In the genomic region with DNA sequence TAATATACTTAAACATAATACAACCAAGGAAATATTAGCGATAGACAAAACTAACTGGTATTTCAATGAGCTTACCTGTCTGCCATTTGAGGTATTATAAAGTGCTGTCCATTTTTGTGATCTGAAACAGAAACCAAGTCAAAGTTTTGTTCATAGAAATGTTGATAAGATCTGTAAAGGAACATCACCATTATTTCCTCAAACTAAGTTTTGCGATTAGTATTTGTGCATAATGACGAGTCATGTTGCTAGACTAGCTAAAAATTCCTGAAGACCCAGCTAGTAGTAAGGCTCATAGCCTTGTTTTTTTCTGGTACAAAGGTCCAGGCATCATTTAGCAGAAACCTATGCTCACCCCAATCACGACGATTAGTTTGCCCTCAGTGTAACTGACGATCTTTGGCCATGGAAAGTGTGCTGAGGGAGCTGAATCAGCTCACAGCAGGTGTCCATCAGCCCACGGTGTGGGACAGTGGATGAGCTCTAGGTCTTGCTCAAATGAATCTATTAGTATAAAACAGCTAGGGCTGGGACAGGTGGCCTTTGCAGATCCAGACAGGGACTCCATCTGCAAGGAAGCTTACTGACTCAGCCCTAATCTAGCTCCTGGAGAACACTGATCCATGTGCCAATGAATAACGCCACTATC, we compare ENCODE assay signal across 14 cellular contexts. TPM values are rescaled to one million over a fixed set of nuclear protein-coding genes. Genes with fewer than 3 reads are reported as not detected.
A peak's percentile ranks its signal among the peaks of the same experiment; 100 is the strongest.
DNase-seq lines count a peak whose midpoint lies in the region; ATAC-seq and TF ChIP-seq lines count a peak whose summit lies in the region.
"Had no signal": no experiment of that assay in that cellular context is flagged by ENCODE, and none has a peak within 500 bp of the region (broad histone marks: within the 10 kb centered on the region; RNA-seq: fewer than 3 reads in every experiment).

No MANE protein-coding gene starts in this region.

- H3K4me1 Mint-ChIP-seq in activated CD4-positive, alpha-beta T cell treated with anti-CD3 and anti-CD28 coated beads, Interleukin-2, amount 10 ng/mL, durations not matched to agents 24 days and 14 days: peaks cover 22% of the 10 kb centered on the region

- no peak for ATAC-seq in HG02852 (IDR thresholded peaks at IDR 0.05; ENCODE audit: unreplicated experiment)
- no peak for ATAC-seq in HG03159 (IDR thresholded peaks at IDR 0.05; ENCODE audit: unreplicated experiment)
- ATAC-seq: upper lobe of right lung had no signal

- no peaks in the 10 kb centered on the region for H3K27me3 ChIP-seq in Peyer's patch
- H3K27me3 ChIP-seq in effector memory CD4-positive, alpha-beta T cell (replicated peaks; ENCODE audit: control insufficient read depth, insufficient read depth, low read length, poor library complexity, severe bottlenecking): no peaks in the 10 kb centered on the region
- H3K27me3 ChIP-seq: upper lobe of right lung had no signal

- peak overlapping the region in 1 of 4 donors; percentile 27 for H3K4me3 ChIP-seq in Peyer's patch
- H3K4me3 ChIP-seq in effector memory CD4-positive, alpha-beta T cell (ENCODE audit: insufficient read depth, low read depth, low read length, poor library complexity, severe bottlenecking): peak overlapping the region; percentile 29
- H3K4me3 ChIP-seq: upper lobe of right lung had no signal

- TF ChIP-seq CTCF in Peyer's patch (IDR thresholded peaks at IDR 0.05): no peak

- TF ChIP-seq POLR2A in Peyer's patch (IDR thresholded peaks at IDR 0.05): no peak

- H3K36me3 ChIP-seq in Peyer's patch: peaks cover 0 to 48% (median 0%) of the 10 kb centered on the region in 3 donors
- H3K36me3 ChIP-seq in effector memory CD4-positive, alpha-beta T cell (ENCODE audit: control insufficient read depth, insufficient read depth, low read length): peaks cover 46% of the 10 kb centered on the region

- H3K9me3 ChIP-seq in Peyer's patch: no peaks in the 10 kb centered on the region
- H3K9me3 ChIP-seq in effector memory CD4-positive, alpha-beta T cell (ENCODE audit: control insufficient read depth, low read length): no peaks in the 10 kb centered on the region
- H3K9me3 ChIP-seq: upper lobe of right lung had no signal

- H3K27me3 Mint-ChIP-seq in activated CD4-positive, alpha-beta T cell treated with anti-CD3 and anti-CD28 coated beads, Interleukin-2, amount 10 ng/mL, durations not matched to agents 24 days and 14 days: no peaks in the 10 kb centered on the region
- H3K27me3 Mint-ChIP-seq: dendritic cell treated with granulocyte-macrophage colony-stimulating factor and Interleukin-4, amounts not matched to agents 40 ng/mL and 50 ng/mL, for 4 days had no signal

- H3K27ac ChIP-seq in Peyer's patch: peak overlapping the region; percentile 42 to 79 (median 61)
- peak overlapping the region; percentile 56 for H3K27ac ChIP-seq in effector memory CD4-positive, alpha-beta T cell (ENCODE audit: insufficient read depth, low read length, poor library complexity, severe bottlenecking)
- H3K27ac ChIP-seq: upper lobe of right lung had no signal

- DNase-seq in activated CD4-positive, alpha-beta T cell treated with anti-CD3 and anti-CD28 coated beads, Interleukin-2, amount 10 ng/mL, durations not matched to agents 24 days and 14 days: no peak
- no peak for DNase-seq in activated CD4-positive, alpha-beta T cell treated with anti-CD3 and anti-CD28 coated beads, Interleukin-2, amount 50 U/mL, for 48 hours
- peak in 1 of 3 donors; percentile 68 for DNase-seq in Peyer's patch
- DNase-seq in effector memory CD4-positive, alpha-beta T cell: no peak
- peak; percentile 17 for DNase-seq in renal cortical epithelial cell (ENCODE audit: low read depth)
- no peak for DNase-seq in NCI-H526 treated with DMSO at 0.1 percent for 48 hours (lab: John Stamatoyannopoulos, UW)
- DNase-seq: DMS53; islet precursor cell; SHP77; stimulated activated CD4-positive, alpha-beta T cell treated with anti-CD3 and anti-CD28 coated beads, Interleukin-12 subunit alpha, Interleukin-12 subunit beta, amount 100 ng/mL, for 4 hours; upper lobe of right lung had no signal

- peaks cover 55% of the 10 kb centered on the region for H3K36me3 Mint-ChIP-seq in activated CD4-positive, alpha-beta T cell treated with anti-CD3 and anti-CD28 coated beads, Interleukin-2, amount 10 ng/mL, durations not matched to agents 24 days and 14 days (ENCODE audit: low read depth)

- H3K9me3 Mint-ChIP-seq in activated CD4-positive, alpha-beta T cell treated with anti-CD3 and anti-CD28 coated beads, Interleukin-2, amount 10 ng/mL, durations not matched to agents 24 days and 14 days: no peaks in the 10 kb centered on the region
- H3K9me3 Mint-ChIP-seq: dendritic cell treated with granulocyte-macrophage colony-stimulating factor and Interleukin-4, amounts not matched to agents 40 ng/mL and 50 ng/mL, for 4 days had no signal

- peak overlapping the region; percentile 44 for H3K4me3 Mint-ChIP-seq in activated CD4-positive, alpha-beta T cell treated with anti-CD3 and anti-CD28 coated beads, Interleukin-2, amount 10 ng/mL, durations not matched to agents 24 days and 14 days
- H3K4me3 Mint-ChIP-seq: dendritic cell treated with granulocyte-macrophage colony-stimulating factor and Interleukin-4, amounts not matched to agents 40 ng/mL and 50 ng/mL, for 4 days had no signal

- H3K27ac Mint-ChIP-seq in activated CD4-positive, alpha-beta T cell treated with anti-CD3 and anti-CD28 coated beads, Interleukin-2, amount 10 ng/mL, durations not matched to agents 24 days and 14 days: peak overlapping the region; percentile 76
- H3K27ac Mint-ChIP-seq: dendritic cell treated with granulocyte-macrophage colony-stimulating factor and Interleukin-4, amounts not matched to agents 40 ng/mL and 50 ng/mL, for 4 days had no signal

- H3K4me1 ChIP-seq in Peyer's patch: peaks cover 0 to 30% (median 2%) of the 10 kb centered on the region in 4 donors
- peaks cover 3% of the 10 kb centered on the region for H3K4me1 ChIP-seq in effector memory CD4-positive, alpha-beta T cell (ENCODE audit: control insufficient read depth, insufficient read depth, low read length, poor library complexity, severe bottlenecking)

- intact Hi-C loops in activated CD4-positive, alpha-beta T cell treated with anti-CD3 and anti-CD28 coated beads, Interleukin-2, amount 10 ng/mL, durations not matched to agents 24 days and 14 days (cut with micrococcal nuclease): loop anchor here (2.0 kb wide), 1 partner anchor 21 kb away; no protein-coding TSS in a partner anchor

RNA-seq across cellular contexts. Expression of gene GIT2, which starts 28.7 kb away (rescaled TPM):
- total RNA-seq in activated CD4-positive, alpha-beta T cell treated with anti-CD3 and anti-CD28 coated beads, Interleukin-2, amount 10 ng/mL, durations not matched to agents 24 days and 14 days: 87.1 and 88.6 TPM in 2 replicates
- total RNA-seq in Peyer's patch: 100 to 1,000 TPM in 1 of 4 donors, 10 to 100 TPM in 3; 55.0 to 107 (median 79.8) TPM
- 26.4 and 51.5 TPM in 2 replicates for total RNA-seq in renal cortical epithelial cell

RNA-seq across cellular contexts. Expression of gene ANKRD13A, which starts 31.7 kb away (rescaled TPM):
- total RNA-seq in activated CD4-positive, alpha-beta T cell treated with anti-CD3 and anti-CD28 coated beads, Interleukin-2, amount 10 ng/mL, durations not matched to agents 24 days and 14 days: 60.6 and 62.5 TPM in 2 replicates
- 100 to 1,000 TPM in 1 of 4 donors, 10 to 100 TPM in 3; 81.3 to 124 (median 92.1) TPM for total RNA-seq in Peyer's patch
- total RNA-seq in renal cortical epithelial cell: 79.6 and 185 TPM in 2 replicates
